22 cellular contexts compared by ENCODE assay signal in the genomic region with DNA sequence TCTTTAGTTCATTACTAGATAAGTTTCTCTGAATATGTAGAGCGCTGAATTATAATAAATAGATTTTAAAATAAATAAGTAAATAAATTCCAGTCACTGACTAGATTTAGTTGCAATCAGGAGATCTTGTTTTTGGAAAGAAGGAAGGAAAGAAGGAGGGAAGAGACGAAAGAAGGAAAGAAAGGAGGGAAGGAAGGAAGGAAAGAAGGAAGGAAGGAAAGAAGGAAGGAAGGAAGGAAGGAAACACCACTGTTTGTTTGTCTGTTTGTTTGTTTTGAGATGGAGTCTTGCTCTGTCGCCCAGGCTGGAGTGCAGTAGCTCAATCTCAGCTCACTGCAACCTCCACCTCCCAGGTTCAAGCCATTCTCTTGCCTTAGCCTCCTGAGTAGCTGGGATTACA. TPM values are rescaled to one million over a fixed set of nuclear protein-coding genes. Genes with fewer than 3 reads are reported as not detected.
"Had no signal": no experiment of that assay in that cellular context is flagged by ENCODE, and none has a peak within 500 bp of the region (broad histone marks: within the 10 kb centered on the region; RNA-seq: fewer than 3 reads in every experiment).

No MANE protein-coding gene starts in this region.

RNA-seq across cellular contexts. Expression of a gene that starts 51.7 kb away (rescaled TPM):
- total RNA-seq: naive thymus-derived CD4-positive, alpha-beta T cell; naive thymus-derived CD8-positive, alpha-beta T cell; natural killer cell; natural killer cell treated with Interleukin-12 subunit alpha and Interleukin-12 subunit beta and Interleukin-15 and Interleukin-18, amount 100 ng/mL, for 72 hours; occipital lobe; omental fat pad; osteoblast; osteocyte; ovary; pancreas; posterior vena cava; progenitor cell of endocrine pancreas; prostate gland; pulmonary artery endothelial cell; renal cortical epithelial cell; right atrium auricular region; right cardiac atrium; right lobe of liver; sciatic nerve; sigmoid colon; smooth muscle cell; spleen had no signal
